24 cellular contexts compared by ENCODE assay signal in the genomic region with DNA sequence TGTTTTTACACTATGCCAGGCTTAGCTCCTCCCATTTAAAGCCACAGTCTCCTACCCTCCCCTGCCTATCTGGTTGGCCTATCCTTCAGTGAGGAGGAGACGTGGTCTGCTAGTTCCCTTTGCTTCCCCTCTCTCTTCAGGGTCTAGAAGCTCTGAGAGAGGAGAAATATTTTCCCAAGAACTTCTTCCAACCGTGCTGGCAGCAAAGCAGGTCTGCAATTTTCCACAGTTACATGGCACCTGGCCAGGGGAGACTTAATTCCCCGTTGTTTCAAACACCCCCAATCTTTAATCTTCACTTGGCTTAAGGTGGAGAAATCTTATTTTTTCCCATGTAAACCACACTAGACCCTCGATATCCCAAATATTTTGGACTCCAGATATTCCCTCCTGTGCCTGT.
"Had no signal": no experiment of that assay in that cellular context is flagged by ENCODE, and none has a peak within 500 bp of the region (broad histone marks: within the 10 kb centered on the region; RNA-seq: fewer than 3 reads in every experiment).

No MANE protein-coding gene starts in this region.

- H3K4me1 ChIP-seq: ascending aorta, foreskin keratinocyte, left lung, lower lobe of right lung, spleen, upper lobe of right lung had no signal

- H3K4me3 ChIP-seq: ascending aorta, left lung, lower lobe of right lung, mucosa of descending colon, spleen, upper lobe of right lung had no signal

- H3K27ac ChIP-seq: ascending aorta, foreskin keratinocyte, left lung, lower lobe of right lung, spleen, upper lobe of right lung, VCaP had no signal

- H3K36me3 ChIP-seq: ascending aorta, left lung, lower lobe of right lung, spleen, upper lobe of right lung had no signal

- DNase-seq: activated CD4-positive, alpha-beta T cell treated with anti-CD3 and anti-CD28 coated beads for 4 hours; activated CD4-positive, alpha-beta T cell treated with anti-CD3 and anti-CD28 coated beads, Interleukin-2, amount 50 U/mL, for 4 hours; activated effector memory CD4-positive, alpha-beta T cell treated with anti-CD3 and anti-CD28 coated beads, Interleukin-2, amount 50 U/mL, for 16 hours; activated naive CD4-positive, alpha-beta T cell treated with anti-CD3 and anti-CD28 coated beads for 36 hours; activated naive CD8-positive, alpha-beta T cell treated with anti-CD3 and anti-CD28 coated beads for 36 hours; caudate nucleus; cortex of kidney; effector memory CD8-positive, alpha-beta T cell; erythroblast; foreskin keratinocyte; left lung; lower lobe of right lung; mucosa of descending colon; naive B cell; right cardiac atrium; spleen; stimulated activated naive CD8-positive, alpha-beta T cell treated with anti-CD3 and anti-CD28 coated beads, Interleukin-15, Interleukin-2, amounts not matched to agents 100 U/mL and 50 U/mL, for 24 hours; substantia nigra; T-helper 9 cell; upper lobe of right lung had no signal

- ATAC-seq: effector memory CD8-positive, alpha-beta T cell; foreskin keratinocyte; left lung; lower lobe of right lung; mucosa of descending colon; right cardiac atrium; stimulated activated naive CD8-positive, alpha-beta T cell treated with anti-CD3 and anti-CD28 coated beads, Interleukin-15, Interleukin-2, amounts not matched to agents 100 U/mL and 50 U/mL, for 24 hours; upper lobe of right lung had no signal

- H3K36me3 Mint-ChIP-seq: activated naive CD8-positive, alpha-beta T cell treated with anti-CD3 and anti-CD28 coated beads for 36 hours; naive B cell had no signal

- H3K9me3 ChIP-seq: ascending aorta, left lung, lower lobe of right lung, mucosa of descending colon, spleen, upper lobe of right lung had no signal

- H3K27me3 ChIP-seq: ascending aorta, left lung, upper lobe of right lung had no signal

- H3K9me3 Mint-ChIP-seq: activated naive CD4-positive, alpha-beta T cell treated with anti-CD3 and anti-CD28 coated beads for 36 hours; activated naive CD8-positive, alpha-beta T cell treated with anti-CD3 and anti-CD28 coated beads for 36 hours; activated T-helper 1 cell treated with anti-CD3 and anti-CD28 coated beads, Interleukin-12 subunit alpha, Interleukin-12 subunit beta, Interleukin-2, Interleukin-4 antibody, amounts not matched to agents 30 ng/mL and 10 ng/mL and 1 ng/mL, durations not matched to agents 14 hours and 24 hours and 36 hours; effector memory CD8-positive, alpha-beta T cell; naive B cell; T-helper 1 cell treated with Interleukin-12 subunit alpha and Interleukin-12 subunit beta and Interleukin-4 antibody, amounts not matched to agents 30 μg/mL and 1 μg/mL, for 36 hours had no signal

- H3K4me3 Mint-ChIP-seq: activated naive CD4-positive, alpha-beta T cell treated with anti-CD3 and anti-CD28 coated beads for 36 hours; activated naive CD8-positive, alpha-beta T cell treated with anti-CD3 and anti-CD28 coated beads for 36 hours; activated T-helper 1 cell treated with anti-CD3 and anti-CD28 coated beads, Interleukin-12 subunit alpha, Interleukin-12 subunit beta, Interleukin-2, Interleukin-4 antibody, amounts not matched to agents 30 ng/mL and 10 ng/mL and 1 ng/mL, durations not matched to agents 14 hours and 24 hours and 36 hours; effector memory CD8-positive, alpha-beta T cell; naive B cell; T-helper 1 cell treated with Interleukin-12 subunit alpha and Interleukin-12 subunit beta and Interleukin-4 antibody, amounts not matched to agents 30 μg/mL and 1 μg/mL, for 36 hours had no signal

- H3K27ac Mint-ChIP-seq: activated naive CD4-positive, alpha-beta T cell treated with anti-CD3 and anti-CD28 coated beads for 36 hours; activated naive CD8-positive, alpha-beta T cell treated with anti-CD3 and anti-CD28 coated beads for 36 hours; activated T-helper 1 cell treated with anti-CD3 and anti-CD28 coated beads, Interleukin-12 subunit alpha, Interleukin-12 subunit beta, Interleukin-2, Interleukin-4 antibody, amounts not matched to agents 30 ng/mL and 10 ng/mL and 1 ng/mL, durations not matched to agents 14 hours and 24 hours and 36 hours; effector memory CD8-positive, alpha-beta T cell; naive B cell; T-helper 1 cell treated with Interleukin-12 subunit alpha and Interleukin-12 subunit beta and Interleukin-4 antibody, amounts not matched to agents 30 μg/mL and 1 μg/mL, for 36 hours had no signal

- H3K4me1 Mint-ChIP-seq: activated naive CD8-positive, alpha-beta T cell treated with anti-CD3 and anti-CD28 coated beads for 36 hours; naive B cell had no signal
